In genomic region chr15:99951471-99951870, GRCh38 we compare ENCODE assay signal across 19 cellular contexts.
A peak's percentile ranks its signal among the peaks of the same experiment; 100 is the strongest.
DNase-seq lines count a peak whose midpoint lies in the region; FAIRE-seq and TF ChIP-seq lines count a peak whose summit lies in the region.
"Had no signal": no experiment of that assay in that cellular context is flagged by ENCODE, and none has a peak within 500 bp of the region (broad histone marks: within the 10 kb centered on the region; RNA-seq: fewer than 3 reads in every experiment).

No MANE protein-coding gene starts in this region.

- no peaks in the 10 kb centered on the region for H4K20me1 ChIP-seq in astrocyte (ENCODE audit: insufficient read depth, low read length)

- H3K27me3 Mint-ChIP-seq in astrocyte (ENCODE audit: low read depth, unreplicated experiment) = peaks cover 14% of the 10 kb centered on the region

- WGBS in small intestine, 3 donors = 73 to 90% (median 88%) methylated on average over 6 of the region's 6 CpGs

- H3K27ac ChIP-seq in astrocyte (ENCODE audit: low read depth, low read length) = peak overlapping the region; percentile 52
- no peak overlapping the region for H3K27ac ChIP-seq in A673 (ENCODE audit: low read depth, low read length, poor library complexity, severe bottlenecking)
- H3K27ac ChIP-seq in small intestine (ENCODE audit: low read depth in 1 of 2, low read length in 1 of 2) = no peak overlapping the region

- peak overlapping the region; percentile 33 for H3K4me2 ChIP-seq in astrocyte (ENCODE audit: low read length)

- H3K9me3 ChIP-seq in astrocyte (ENCODE audit: insufficient read depth, low read depth, low read length) (peaks cover 2% of the 10 kb centered on the region), A673 (ENCODE audit: low read depth, low read length, poor library complexity, severe bottlenecking) (no peaks in the 10 kb centered on the region), small intestine (ENCODE audit: control insufficient read depth, low read depth) (no peaks in the 10 kb centered on the region)

- no peaks in the 10 kb centered on the region for H3K36me3 ChIP-seq in astrocyte (ENCODE audit: insufficient read depth, low read length)
- no peaks in the 10 kb centered on the region for H3K36me3 ChIP-seq in A673 (ENCODE audit: insufficient read depth, low read length, poor library complexity, severe bottlenecking)
- no peaks in the 10 kb centered on the region for H3K36me3 ChIP-seq in small intestine (ENCODE audit: control insufficient read depth in 2 of 2, insufficient read depth in 2 of 2, low read length in 2 of 2)

- H3K9me3 Mint-ChIP-seq in astrocyte (ENCODE audit: unreplicated experiment) = peaks cover 8% of the 10 kb centered on the region

- H3K4me1 ChIP-seq in astrocyte (ENCODE audit: insufficient read depth, low read length) (peaks cover 6% of the 10 kb centered on the region), A673 (ENCODE audit: insufficient read depth, low read length, poor library complexity, severe bottlenecking) (no peaks in the 10 kb centered on the region), small intestine (ENCODE audit: control insufficient read depth in 2 of 2, insufficient read depth in 1 of 2, low read depth in 1 of 2, low read length in 1 of 2) (no peaks in the 10 kb centered on the region)

- no peak overlapping the region for H3K4me3 Mint-ChIP-seq in astrocyte (ENCODE audit: unreplicated experiment)
- H3K4me3 Mint-ChIP-seq: B cell, IgD-negative memory B cell had no signal

- CTCF ChIA-PET in A673 (lab: Charles Lee) = no interaction called here

- intact Hi-C loops in A673 (cut with micrococcal nuclease; ENCODE audit: unreplicated experiment) = no loop called here

- no peak for FAIRE-seq in astrocyte (lab: Jason Lieb, UNC)
- no peak for FAIRE-seq in GM19239 (lab: Jason Lieb, UNC)
- FAIRE-seq in small intestine (lab: Jason Lieb, UNC) = no peak
- FAIRE-seq: A204.1 had no signal

- peak; percentile 53 for DNase-seq in HS-5 (ENCODE audit: low read depth)
- DNase-seq in astrocyte (ENCODE audit: low read depth) = peak; percentile 91
- DNase-seq in fibroblast of peridontal ligament (ENCODE audit: extremely low read depth) = peak; percentile 46
- DNase-seq in skeletal muscle cell (ENCODE audit: low read depth) = peak; percentile 49
- no peak for DNase-seq in A673 (ENCODE audit: low spot score)
- DNase-seq in COLO829 (ENCODE audit: low spot score) = no peak
- no peak for DNase-seq in GM19239 (ENCODE audit: insufficient read length, low spot score)
- DNase-seq in small intestine = no peak
- DNase-seq: GOT3, HCEC 1CT, NCI-H1417 treated with DMSO at 0.1 percent for 48 hours, NCI-H187, NCI-H2107, NCI-H446 treated with DMSO at 0.1 percent for 48 hours, NCI-H526 treated with DMSO at 0.1 percent for 48 hours, Right ventricle myocardium superior had no signal

- H3K27ac Mint-ChIP-seq in astrocyte (ENCODE audit: unreplicated experiment) = no peak overlapping the region
- H3K27ac Mint-ChIP-seq: B cell had no signal

- no peaks in the 10 kb centered on the region for H3K4me1 Mint-ChIP-seq in astrocyte (ENCODE audit: low read depth, unreplicated experiment)
- H3K4me1 Mint-ChIP-seq: B cell, IgD-negative memory B cell had no signal

- H2AFZ ChIP-seq in astrocyte (ENCODE audit: low read depth, low read length) = no peak overlapping the region

- TF ChIP-seq CTCF in astrocyte (IDR thresholded peaks at IDR 0.05; ENCODE audit: insufficient read depth, low read depth, low read length) = no peak
- no peak for TF ChIP-seq CTCF in A673 (conservative IDR thresholded peaks at IDR 0.05; ENCODE audit: low read depth, low read length)

- H3K79me2 ChIP-seq in astrocyte (ENCODE audit: insufficient read depth, low read length) = no peaks in the 10 kb centered on the region

- H3K27me3 ChIP-seq in astrocyte (ENCODE audit: insufficient read depth, low read length) (no peaks in the 10 kb centered on the region), A673 (replicated peaks; ENCODE audit: insufficient read depth, low read depth, low read length, poor library complexity) (no peaks in the 10 kb centered on the region), small intestine (ENCODE audit: control insufficient read depth in 2 of 2, insufficient read depth in 2 of 2, low read length in 2 of 2) (no peaks in the 10 kb centered on the region)

- no TSS peak for BruUV-seq in A673 (replicated peaks; lab: Mats Ljungman, UMichigan)

- POLR2A ChIA-PET in A673 (lab: Charles Lee; ENCODE audit: low non-redundant PET) = no interaction called here

- H3K36me3 Mint-ChIP-seq in astrocyte (ENCODE audit: low read depth, unreplicated experiment) = no peaks in the 10 kb centered on the region

- H3K9ac ChIP-seq in astrocyte (ENCODE audit: low read length) = peak overlapping the region; percentile 12

- no peak overlapping the region for H3K4me3 ChIP-seq in astrocyte (ENCODE audit: insufficient read depth, low read depth, low read length)
- H3K4me3 ChIP-seq in skeletal muscle cell (ENCODE audit: low read depth, low read length) = no peak overlapping the region
- H3K4me3 ChIP-seq in A673 (ENCODE audit: low read depth, low read length, poor library complexity, severe bottlenecking) = no peak overlapping the region
- no peak overlapping the region for H3K4me3 ChIP-seq in small intestine (ENCODE audit: low read depth in 1 of 2, low read length in 2 of 2)

Comparison
In these comparisons a context has a peak if more than half of its experiments do, and no peak if none do; other contexts are left out.
1. DNase-seq: peak in HS-5 (single experiment), astrocyte (single experiment), fibroblast of peridontal ligament (single experiment) and skeletal muscle cell (single experiment); none in A673 (single experiment), COLO829 (single experiment), GM19239 (single experiment) and small intestine (single experiment).